In genomic region chr17:29008591-29008990, GRCh38 we compare ENCODE assay signal across 1 cellular context.
A peak's percentile ranks its signal among the peaks of the same experiment; 100 is the strongest.
TF ChIP-seq lines count a peak whose summit lies in the region.

No MANE protein-coding gene starts in this region.

TF ChIP-seq in HepG2, 621 proteins besides CTCF, POLR2A, EP300 and RAD21 (continued from another document and continues in another):
- TF ChIP-seq, protein P1, sequence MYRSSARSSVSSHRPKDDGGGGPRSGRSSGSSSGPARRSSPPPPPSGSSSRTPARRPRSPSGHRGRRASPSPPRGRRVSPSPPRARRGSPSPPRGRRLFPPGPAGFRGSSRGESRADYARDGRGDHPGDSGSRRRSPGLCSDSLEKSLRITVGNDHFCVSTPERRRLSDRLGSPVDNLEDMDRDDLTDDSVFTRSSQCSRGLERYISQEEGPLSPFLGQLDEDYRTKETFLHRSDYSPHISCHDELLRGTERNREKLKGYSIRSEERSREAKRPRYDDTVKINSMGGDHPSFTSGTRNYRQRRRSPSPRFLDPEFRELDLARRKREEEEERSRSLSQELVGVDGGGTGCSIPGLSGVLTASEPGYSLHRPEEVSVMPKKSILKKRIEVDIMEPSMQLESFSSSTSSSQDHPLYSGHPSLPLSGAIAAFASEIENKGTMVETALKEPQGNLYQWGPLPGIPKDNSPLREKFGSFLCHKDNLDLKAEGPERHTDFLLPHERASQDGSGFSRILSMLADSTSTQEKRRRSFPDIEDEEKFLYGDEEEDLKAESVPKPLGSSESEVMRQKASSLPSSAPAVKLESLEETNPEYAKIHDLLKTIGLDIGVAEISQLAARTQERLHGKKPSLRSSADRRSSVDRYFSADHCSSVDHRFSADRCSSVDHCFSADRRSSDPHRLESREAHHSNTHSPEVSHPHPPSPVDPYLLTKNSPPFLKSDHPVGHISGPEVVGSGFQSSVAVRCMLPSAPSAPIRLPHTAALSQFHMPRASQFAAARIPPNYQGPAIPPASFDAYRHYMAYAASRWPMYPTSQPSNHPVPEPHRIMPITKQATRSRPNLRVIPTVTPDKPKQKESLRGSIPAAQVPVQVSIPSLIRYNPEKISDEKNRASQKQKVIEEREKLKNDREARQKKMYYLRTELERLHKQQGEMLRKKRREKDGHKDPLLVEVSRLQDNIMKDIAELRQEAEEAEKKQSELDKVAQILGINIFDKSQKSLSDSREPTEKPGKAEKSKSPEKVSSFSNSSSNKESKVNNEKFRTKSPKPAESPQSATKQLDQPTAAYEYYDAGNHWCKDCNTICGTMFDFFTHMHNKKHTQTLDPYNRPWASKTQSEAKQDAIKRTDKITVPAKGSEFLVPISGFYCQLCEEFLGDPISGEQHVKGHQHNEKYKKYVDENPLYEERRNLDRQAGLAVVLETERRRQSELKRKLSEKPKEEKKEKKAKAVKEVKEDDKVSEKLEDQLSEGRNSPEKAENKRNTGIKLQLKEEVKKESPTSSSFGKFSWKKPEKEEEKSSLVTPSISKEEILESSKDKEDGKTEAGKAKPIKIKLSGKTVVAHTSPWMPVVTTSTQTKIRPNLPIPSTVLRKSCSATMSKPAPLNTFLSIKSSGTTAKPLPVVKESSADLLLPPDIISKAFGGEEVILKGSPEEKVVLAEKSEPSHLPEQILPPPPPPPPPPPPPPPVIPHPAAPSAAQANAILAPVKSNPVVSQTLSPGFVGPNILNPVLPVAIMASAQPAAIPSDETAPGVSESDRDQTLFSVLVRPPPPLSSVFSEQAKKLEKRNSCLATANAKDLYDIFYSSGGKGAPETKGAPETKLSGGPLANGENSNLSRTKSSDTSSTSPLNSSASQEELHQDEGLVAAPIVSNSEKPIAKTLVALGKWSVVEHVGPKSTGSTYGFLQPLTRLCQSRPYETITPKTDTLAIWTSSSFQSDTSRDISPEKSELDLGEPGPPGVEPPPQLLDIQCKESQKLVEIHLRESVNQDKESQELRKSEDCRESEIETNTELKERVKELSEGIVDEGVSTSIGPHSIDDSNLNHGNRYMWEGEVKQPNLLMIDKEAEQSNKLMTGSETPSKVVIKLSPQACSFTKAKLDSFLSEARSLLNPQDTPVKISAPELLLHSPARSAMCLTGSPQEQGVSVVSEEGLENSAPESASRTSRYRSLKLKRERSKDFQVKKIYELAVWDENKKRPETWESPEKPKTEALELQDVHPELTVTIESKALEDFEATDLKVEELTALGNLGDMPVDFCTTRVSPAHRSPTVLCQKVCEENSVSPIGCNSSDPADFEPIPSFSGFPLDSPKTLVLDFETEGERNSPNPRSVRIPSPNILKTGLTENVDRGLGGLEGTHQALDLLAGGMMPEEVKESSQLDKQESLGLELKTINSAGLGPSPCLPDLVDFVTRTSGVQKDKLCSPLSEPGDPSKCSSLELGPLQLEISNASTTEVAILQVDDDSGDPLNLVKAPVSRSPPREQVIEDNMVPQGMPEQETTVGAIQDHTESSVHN (CRISPR knock-in tag; IDR thresholded peaks at IDR 0.05): no peak
- TF ChIP-seq, protein P2, sequence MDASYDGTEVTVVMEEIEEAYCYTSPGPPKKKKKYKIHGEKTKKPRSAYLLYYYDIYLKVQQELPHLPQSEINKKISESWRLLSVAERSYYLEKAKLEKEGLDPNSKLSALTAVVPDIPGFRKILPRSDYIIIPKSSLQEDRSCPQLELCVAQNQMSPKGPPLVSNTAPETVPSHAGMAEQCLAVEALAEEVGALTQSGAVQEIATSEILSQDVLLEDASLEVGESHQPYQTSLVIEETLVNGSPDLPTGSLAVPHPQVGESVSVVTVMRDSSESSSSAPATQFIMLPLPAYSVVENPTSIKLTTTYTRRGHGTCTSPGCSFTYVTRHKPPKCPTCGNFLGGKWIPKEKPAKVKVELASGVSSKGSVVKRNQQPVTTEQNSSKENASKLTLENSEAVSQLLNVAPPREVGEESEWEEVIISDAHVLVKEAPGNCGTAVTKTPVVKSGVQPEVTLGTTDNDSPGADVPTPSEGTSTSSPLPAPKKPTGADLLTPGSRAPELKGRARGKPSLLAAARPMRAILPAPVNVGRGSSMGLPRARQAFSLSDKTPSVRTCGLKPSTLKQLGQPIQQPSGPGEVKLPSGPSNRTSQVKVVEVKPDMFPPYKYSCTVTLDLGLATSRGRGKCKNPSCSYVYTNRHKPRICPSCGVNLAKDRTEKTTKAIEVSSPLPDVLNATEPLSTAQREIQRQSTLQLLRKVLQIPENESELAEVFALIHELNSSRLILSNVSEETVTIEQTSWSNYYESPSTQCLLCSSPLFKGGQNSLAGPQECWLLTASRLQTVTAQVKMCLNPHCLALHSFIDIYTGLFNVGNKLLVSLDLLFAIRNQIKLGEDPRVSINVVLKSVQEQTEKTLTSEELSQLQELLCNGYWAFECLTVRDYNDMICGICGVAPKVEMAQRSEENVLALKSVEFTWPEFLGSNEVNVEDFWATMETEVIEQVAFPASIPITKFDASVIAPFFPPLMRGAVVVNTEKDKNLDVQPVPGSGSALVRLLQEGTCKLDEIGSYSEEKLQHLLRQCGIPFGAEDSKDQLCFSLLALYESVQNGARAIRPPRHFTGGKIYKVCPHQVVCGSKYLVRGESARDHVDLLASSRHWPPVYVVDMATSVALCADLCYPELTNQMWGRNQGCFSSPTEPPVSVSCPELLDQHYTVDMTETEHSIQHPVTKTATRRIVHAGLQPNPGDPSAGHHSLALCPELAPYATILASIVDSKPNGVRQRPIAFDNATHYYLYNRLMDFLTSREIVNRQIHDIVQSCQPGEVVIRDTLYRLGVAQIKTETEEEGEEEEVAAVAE (CRISPR knock-in tag; IDR thresholded peaks at IDR 0.05; ENCODE audit: borderline replicate concordance): no peak
- TF ChIP-seq ZNF460 (CRISPR knock-in tag; IDR thresholded peaks at IDR 0.05; ENCODE audit: borderline replicate concordance): no peak
- TF ChIP-seq KAT8 (CRISPR knock-in tag; IDR thresholded peaks at IDR 0.05): no peak
- TF ChIP-seq, protein P3, sequence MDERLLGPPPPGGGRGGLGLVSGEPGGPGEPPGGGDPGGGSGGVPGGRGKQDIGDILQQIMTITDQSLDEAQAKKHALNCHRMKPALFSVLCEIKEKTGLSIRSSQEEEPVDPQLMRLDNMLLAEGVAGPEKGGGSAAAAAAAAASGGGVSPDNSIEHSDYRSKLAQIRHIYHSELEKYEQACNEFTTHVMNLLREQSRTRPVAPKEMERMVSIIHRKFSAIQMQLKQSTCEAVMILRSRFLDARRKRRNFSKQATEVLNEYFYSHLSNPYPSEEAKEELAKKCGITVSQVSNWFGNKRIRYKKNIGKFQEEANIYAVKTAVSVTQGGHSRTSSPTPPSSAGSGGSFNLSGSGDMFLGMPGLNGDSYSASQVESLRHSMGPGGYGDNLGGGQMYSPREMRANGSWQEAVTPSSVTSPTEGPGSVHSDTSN (CRISPR knock-in tag; IDR thresholded peaks at IDR 0.05): no peak
- no peak for TF ChIP-seq DZIP1 (CRISPR knock-in tag; IDR thresholded peaks at IDR 0.05)
- TF ChIP-seq PRMT3 (CRISPR knock-in tag; IDR thresholded peaks at IDR 0.05; ENCODE audit: borderline replicate concordance, low read depth): no peak
- TF ChIP-seq ZFP37 (CRISPR knock-in tag; IDR thresholded peaks at IDR 0.05; ENCODE audit: borderline replicate concordance): no peak
- TF ChIP-seq PRDM10 (CRISPR knock-in tag; IDR thresholded peaks at IDR 0.05; ENCODE audit: low read depth): no peak
- no peak for TF ChIP-seq PBX3 (CRISPR knock-in tag; IDR thresholded peaks at IDR 0.05; ENCODE audit: borderline replicate concordance)
- peak; percentile 33; the same call in 1 of the 2 replicates for TF ChIP-seq HNF4A (CRISPR knock-in tag; IDR thresholded peaks at IDR 0.05)
- no peak for TF ChIP-seq SUZ12 (IDR thresholded peaks at IDR 0.05; ENCODE audit: low read depth, low read length)
- TF ChIP-seq HMG20B (CRISPR knock-in tag; conservative IDR thresholded peaks at IDR 0.05): no peak
- 0 out of 2 replicates have a peak, but pooled peaks have one; percentile 39 for TF ChIP-seq HHEX (CRISPR knock-in tag; IDR thresholded peaks at IDR 0.05)
- no peak for TF ChIP-seq ZBTB39 (CRISPR knock-in tag; IDR thresholded peaks at IDR 0.05)
- no peak for TF ChIP-seq EZH2 (conservative IDR thresholded peaks at IDR 0.05; ENCODE audit: low read depth, low read length)
- no peak for TF ChIP-seq ZNF674 (CRISPR knock-in tag; IDR thresholded peaks at IDR 0.05; ENCODE audit: low read depth)
- no peak for TF ChIP-seq JUN (CRISPR knock-in tag; IDR thresholded peaks at IDR 0.05)
